ENCODE assay signal across 16 cellular contexts in the genomic region with DNA sequence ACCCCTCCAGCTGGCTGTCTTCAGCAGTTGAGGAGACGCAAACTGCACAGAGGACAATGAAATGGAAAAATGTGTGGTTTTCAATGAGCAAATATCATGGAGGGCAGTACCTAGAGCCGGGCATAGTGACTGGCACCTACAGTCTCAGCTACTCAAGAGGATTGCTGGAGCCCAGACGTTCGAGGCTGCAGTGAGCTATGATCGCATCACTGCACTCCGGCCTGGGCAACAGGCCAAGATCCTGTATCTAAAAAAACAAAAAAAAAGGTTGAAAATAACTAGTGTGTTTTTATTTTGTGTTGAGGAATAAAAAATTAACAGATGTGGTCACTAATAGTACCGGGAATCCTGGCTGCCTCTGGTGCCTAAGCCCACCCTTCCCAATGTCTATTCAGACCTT.
"Had no signal": no experiment of that assay in that cellular context is flagged by ENCODE, and none has a peak within 500 bp of the region (broad histone marks: within the 10 kb centered on the region; RNA-seq: fewer than 3 reads in every experiment).

No MANE protein-coding gene starts in this region.

- H3K4me3 ChIP-seq: heart left ventricle, lung, spleen, stomach, thoracic aorta had no signal

- H3K36me3 Mint-ChIP-seq: naive thymus-derived CD8-positive, alpha-beta T cell had no signal

- H3K27ac ChIP-seq: heart left ventricle, neutrophil, spleen, stomach, thoracic aorta had no signal

- H3K36me3 ChIP-seq: heart left ventricle, neutrophil, spleen, stomach, thoracic aorta had no signal

- H3K4me1 ChIP-seq: spleen, stomach had no signal

- H3K27ac Mint-ChIP-seq: naive thymus-derived CD8-positive, alpha-beta T cell had no signal

- H3K27me3 ChIP-seq: heart left ventricle, neutrophil, spleen, stomach had no signal

- H3K9me3 ChIP-seq: neutrophil, thoracic aorta had no signal

- H3K4me1 Mint-ChIP-seq: naive thymus-derived CD8-positive, alpha-beta T cell had no signal

- H3K27me3 Mint-ChIP-seq: naive thymus-derived CD8-positive, alpha-beta T cell had no signal

- H3K4me3 Mint-ChIP-seq: naive thymus-derived CD8-positive, alpha-beta T cell had no signal

- DNase-seq: effector memory CD4-positive, alpha-beta T cell; heart left ventricle; hippocampal formation; left colon; left ventricle myocardium superior; mesenchymal stem cell; naive thymus-derived CD8-positive, alpha-beta T cell; posterior cingulate gyrus; spleen; stimulated activated CD4-positive, alpha-beta T cell treated with anti-CD3 and anti-CD28 coated beads, Interleukin-2, amount 100 ng/mL, for 24 hours; stimulated activated naive CD4-positive, alpha-beta T cell; stomach; trophoblast cell had no signal
